Comparison of ENCODE assay signal across 24 cellular contexts in the genomic region with DNA sequence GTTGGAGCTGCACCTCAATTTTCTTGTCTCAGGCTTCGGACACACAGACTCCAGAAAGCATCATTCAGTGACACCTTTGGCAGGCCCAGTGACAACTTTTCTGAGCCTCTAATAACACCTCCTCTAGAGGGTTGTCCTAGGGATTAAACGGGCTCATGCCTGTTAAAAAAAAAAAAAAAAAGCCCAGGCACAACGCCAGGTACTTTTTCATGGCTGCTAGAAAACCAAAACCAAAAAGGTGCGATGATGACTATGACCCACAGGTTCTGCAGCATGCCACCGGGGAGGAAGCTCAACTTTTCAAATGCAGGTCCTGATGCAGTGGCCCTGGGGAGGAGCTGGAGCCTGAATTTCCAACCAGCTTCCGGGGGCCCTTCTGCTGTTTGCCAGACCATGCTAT.
A peak's percentile ranks its signal among the peaks of the same experiment; 100 is the strongest.
DNase-seq lines count a peak whose midpoint lies in the region; ATAC-seq and TF ChIP-seq lines count a peak whose summit lies in the region.
"Had no signal": no experiment of that assay in that cellular context is flagged by ENCODE, and none has a peak within 500 bp of the region (broad histone marks: within the 10 kb centered on the region; RNA-seq: fewer than 3 reads in every experiment).

No MANE protein-coding gene starts in this region.

- H3K4me1 ChIP-seq in esophagus (ENCODE audit: control insufficient read depth in 2 of 2, insufficient read depth in 2 of 2, low read length in 1 of 2) (peaks cover 2% of the 10 kb centered on the region in 2 donors), vagina (no peaks in the 10 kb centered on the region)
- H3K4me1 ChIP-seq: tibial artery had no signal

- H3K4me1 Mint-ChIP-seq in activated CD4-positive, alpha-beta memory T cell treated with anti-CD3 and anti-CD28 coated beads for 36 hours (ENCODE audit: low read depth), result peaks cover 4% of the 10 kb centered on the region

- POLR2A ChIA-PET in activated CD4-positive, alpha-beta memory T cell treated with anti-CD3 and anti-CD28 coated beads for 36 hours (lab: Charles Lee), result no interaction called here

- peak overlapping the region; percentile 90 to 95 for H3K27ac ChIP-seq in esophagus (ENCODE audit: low read depth in 2 of 2, low read length in 1 of 2)
- no peak overlapping the region for H3K27ac ChIP-seq in vagina
- H3K27ac ChIP-seq: coronary artery, tibial artery had no signal

- H3K4me3 ChIP-seq in esophagus (ENCODE audit: low read depth in 1 of 2, low read length in 2 of 2) (no peak overlapping the region), vagina (no peak overlapping the region)
- H3K4me3 ChIP-seq: coronary artery, tibial artery had no signal

- intact Hi-C loops in vagina (cut with DNase I), result no loop called here
- intact Hi-C loops in activated CD4-positive, alpha-beta memory T cell treated with anti-CD3 and anti-CD28 coated beads for 36 hours (cut with micrococcal nuclease), result no loop called here

- no peak overlapping the region for H3K4me3 Mint-ChIP-seq in activated CD4-positive, alpha-beta memory T cell treated with anti-CD3 and anti-CD28 coated beads for 36 hours
- H3K4me3 Mint-ChIP-seq: effector memory CD8-positive, alpha-beta T cell; neural crest cell; stimulated activated naive CD8-positive, alpha-beta T cell treated with anti-CD3 and anti-CD28 coated beads, Interleukin-15, amount 100 ng/mL, for 72 hours; T-helper 17 cell had no signal

- no peak for TF ChIP-seq EP300 in Ishikawa (IDR thresholded peaks at IDR 0.05; ENCODE audit: borderline replicate concordance)

- no peak for TF ChIP-seq POLR2A in vagina (IDR thresholded peaks at IDR 0.05)

- H3K36me3 ChIP-seq in esophagus (ENCODE audit: control insufficient read depth in 2 of 2, insufficient read depth in 2 of 2, low read length in 1 of 2) (no peaks in the 10 kb centered on the region), vagina (no peaks in the 10 kb centered on the region)
- H3K36me3 ChIP-seq: tibial artery had no signal

- in situ Hi-C loops in Caki2 (cut with HindIII; ENCODE audit: low pct_unique_long_range_greater_than_20kb, low sequenced_read_pairs), result no loop called here

- no peak for TF ChIP-seq RAD21 in Ishikawa (IDR thresholded peaks at IDR 0.05; ENCODE audit: low read depth)

- DNase-seq in Caki2 (ENCODE audit: low read depth) (peak; percentile 58), DMS79 (lab: John Stamatoyannopoulos, UW) (no peak), HUDEP-2 (lab: John Stamatoyannopoulos, UW; ENCODE audit: unreplicated experiment in 76 of 76) (no peak), vagina (ENCODE audit: extremely low spot score in 2 of 2) (no peak)
- no peak for DNase-seq in activated CD4-positive, alpha-beta memory T cell treated with anti-CD3 and anti-CD28 coated beads for 36 hours
- DNase-seq: activated CD4-positive, alpha-beta T cell treated with anti-CD3 and anti-CD28 coated beads for 4 hours; activated naive CD4-positive, alpha-beta T cell treated with Interleukin-2 at 50 U/mL for 16 hours; activated T-cell treated with anti-CD3 and anti-CD28 coated beads, Interleukin-2, amount 50 U/mL, for 48 hours; C1 segment of cervical spinal cord; Calu3; effector memory CD8-positive, alpha-beta T cell; glutamatergic neuron; KG1; NCI-H1436; NCI-H526; SK-N-SH; stimulated activated naive CD8-positive, alpha-beta T cell treated with anti-CD3 and anti-CD28 coated beads, Interleukin-15, amount 100 ng/mL, for 72 hours; T-helper 17 cell; tibial artery had no signal

- H3K27me3 Mint-ChIP-seq in activated CD4-positive, alpha-beta memory T cell treated with anti-CD3 and anti-CD28 coated beads for 36 hours, result no peaks in the 10 kb centered on the region
- H3K27me3 Mint-ChIP-seq: effector memory CD8-positive, alpha-beta T cell; stimulated activated naive CD8-positive, alpha-beta T cell treated with anti-CD3 and anti-CD28 coated beads, Interleukin-15, amount 100 ng/mL, for 72 hours; T-helper 17 cell had no signal

- H3K27me3 ChIP-seq in esophagus (ENCODE audit: control insufficient read depth in 1 of 2, insufficient read depth in 2 of 2, low read length in 2 of 2) (no peaks in the 10 kb centered on the region), vagina (no peaks in the 10 kb centered on the region)
- H3K27me3 ChIP-seq: tibial artery had no signal

- ATAC-seq in GM18868 (IDR thresholded peaks at IDR 0.05; ENCODE audit: unreplicated experiment), result peak; percentile 79
- ATAC-seq: effector memory CD8-positive, alpha-beta T cell; stimulated activated naive CD8-positive, alpha-beta T cell treated with anti-CD3 and anti-CD28 coated beads, Interleukin-15, amount 100 ng/mL, for 72 hours; T-helper 17 cell had no signal

- H3K9me3 ChIP-seq in esophagus (ENCODE audit: control insufficient read depth in 2 of 2, insufficient read depth in 1 of 2, low read depth in 1 of 2, low read length in 1 of 2) (no peaks in the 10 kb centered on the region), vagina (no peaks in the 10 kb centered on the region)
- H3K9me3 ChIP-seq: SK-N-SH, tibial artery had no signal

- no peaks in the 10 kb centered on the region for H3K9me3 Mint-ChIP-seq in activated CD4-positive, alpha-beta memory T cell treated with anti-CD3 and anti-CD28 coated beads for 36 hours
- H3K9me3 Mint-ChIP-seq: effector memory CD8-positive, alpha-beta T cell had no signal

- CTCF ChIA-PET in activated CD4-positive, alpha-beta memory T cell treated with anti-CD3 and anti-CD28 coated beads for 36 hours (lab: Charles Lee), result no interaction called here

- H3K36me3 Mint-ChIP-seq in activated CD4-positive, alpha-beta memory T cell treated with anti-CD3 and anti-CD28 coated beads for 36 hours, result peaks cover 18% of the 10 kb centered on the region

- WGBS in esophagus, 2 donors, result 38 to 58% methylated on average over 6 of the region's 6 CpGs

- TF ChIP-seq CTCF in vagina (IDR thresholded peaks at IDR 0.05), result no peak

- no peak overlapping the region for H3K27ac Mint-ChIP-seq in activated CD4-positive, alpha-beta memory T cell treated with anti-CD3 and anti-CD28 coated beads for 36 hours
- H3K27ac Mint-ChIP-seq: effector memory CD8-positive, alpha-beta T cell; stimulated activated naive CD8-positive, alpha-beta T cell treated with anti-CD3 and anti-CD28 coated beads, Interleukin-15, amount 100 ng/mL, for 72 hours; T-helper 17 cell had no signal

TF ChIP-seq in Ishikawa, 13 proteins besides CTCF, POLR2A, EP300 and RAD21:
- TF ChIP-seq CEBPB (IDR thresholded peaks at IDR 0.05) (no peak), TEAD4 (IDR thresholded peaks at IDR 0.05) (no peak), CREB1 (IDR thresholded peaks at IDR 0.05; ENCODE audit: low read depth) (no peak), NFIC (IDR thresholded peaks at IDR 0.05) (peak; percentile 11; the same call in 1 of the 2 replicates), ZBTB7A (IDR thresholded peaks at IDR 0.05; ENCODE audit: low read depth) (no peak), USF1 (IDR thresholded peaks at IDR 0.05) (no peak), TCF12 (IDR thresholded peaks at IDR 0.05; ENCODE audit: low read depth) (no peak)
